ENCODE assay signal across 8 cellular contexts in genomic region chr16:31072540-31073072, GRCh38. TPM values are rescaled to one million over a fixed set of nuclear protein-coding genes. Genes with fewer than 3 reads are reported as not detected.
DNase-seq lines count a peak whose midpoint lies in the region; ATAC-seq, FAIRE-seq and TF ChIP-seq lines count a peak whose summit lies in the region.

No MANE protein-coding gene starts in this region.

- H3K36me3 ChIP-seq in heart right ventricle (peaks cover 0 to 19% (median 12%) of the 10 kb centered on the region in 9 donors), K562 (ENCODE audit: control insufficient read depth, insufficient read depth, low read length) (peaks cover 20% of the 10 kb centered on the region)

- H3K4me3 ChIP-seq in heart right ventricle (peak overlapping the region; percentile 74 to 99 (median 84)), K562 (peak overlapping the region; percentile 79)

- H3K27me3 ChIP-seq in heart right ventricle (no peaks in the 10 kb centered on the region), K562 (ENCODE audit: control insufficient read depth in 2 of 2, insufficient read depth in 2 of 2, low read length in 2 of 2) (no peaks in the 10 kb centered on the region)

- H3K4me1 ChIP-seq in heart right ventricle (peaks cover 2 to 33% (median 27%) of the 10 kb centered on the region in 9 donors), K562 (replicated peaks in 1 of 2; ENCODE audit: control insufficient read depth in 2 of 2, insufficient read depth in 2 of 2, low read length in 2 of 2) (peaks cover 11 to 22% of the 10 kb centered on the region in 2 experiments; a peak in 4 of 5 replicates)

- ATAC-seq in heart right ventricle: no peak
- ATAC-seq in K562: peak; percentile 47
- no peak for ATAC-seq in stimulated activated naive B cell treated with anti-CD40 and anti-IgM and Interleukin-4, amounts not matched to agents 10 μg/mL and 1 μg/mL and 100 μg/mL, for 72 hours (replicated peaks)
- no peak for ATAC-seq in HG02852 (IDR thresholded peaks at IDR 0.05; ENCODE audit: unreplicated experiment)

- BruUV-seq in K562 (replicated peaks; lab: Mats Ljungman, UMichigan): TSS peak; percentile 66

- peak overlapping the region; percentile 97 for H3K4me2 ChIP-seq in K562 (ENCODE audit: insufficient read depth, low read length)

- H4K20me1 ChIP-seq in K562 (replicated peaks; ENCODE audit: control insufficient read depth, insufficient read depth, low read length): no peaks in the 10 kb centered on the region; the same call in 1 of the 2 replicates

- POLR2A ChIA-PET in K562 (lab: Yijun Ruan, JAX): interaction anchor here (0.5 to 3.0 kb wide), 14 partner anchors 9 to 215 kb away, joined by 3 to 21 read pairs (median 3); partner anchors contain the start of genes FUS, HSD3B7 and STX4

- H3K27ac ChIP-seq in heart right ventricle (peak overlapping the region in 9 of 10 donors; percentile 87 to 99 (median 96)), K562 (ENCODE audit: extremely low read depth, low read depth, low read length) (peak overlapping the region; percentile 88)

- no peak for TF ChIP-seq CTCF in heart right ventricle (IDR thresholded peaks at IDR 0.05)
- TF ChIP-seq CTCF in K562 (IDR thresholded peaks at IDR 0.05 in 2 of 3, conservative IDR thresholded peaks at IDR 0.05 in 1 of 3; ENCODE audit: insufficient read depth in 2 of 3, low read depth in 1 of 3, low read length in 3 of 3): no peak

- H2AFZ ChIP-seq in K562 (ENCODE audit: low read depth, low read length): peak overlapping the region; percentile 95

- TF ChIP-seq EP300 in K562 (IDR thresholded peaks at IDR 0.05; ENCODE audit: low read length): no peak

- H3K4me1 Mint-ChIP-seq in stimulated activated naive B cell treated with anti-CD40 and anti-IgM and Interleukin-4, amounts not matched to agents 10 μg/mL and 1 μg/mL and 100 μg/mL, for 72 hours: peaks cover 28 to 52% of the 10 kb centered on the region in 2 donors

- FAIRE-seq in K562 (lab: Jason Lieb, UNC): peak; percentile 74

- peak overlapping the region; percentile 98 for H3K27ac Mint-ChIP-seq in stimulated activated naive B cell treated with anti-CD40 and anti-IgM and Interleukin-4, amounts not matched to agents 10 μg/mL and 1 μg/mL and 100 μg/mL, for 72 hours

- DNase-seq in heart right ventricle (no peak), cardiac septum (ENCODE audit: low spot score) (no peak), NCI-H460 (ENCODE audit: extremely low read depth, low read depth) (peak; percentile 29), K562 (ENCODE audit: extremely low read depth in 1 of 4, low spot score in 3 of 4) (peak; percentile 48 to 74 (median 56)), kidney glomerular epithelial cell (lab: John Stamatoyannopoulos, UW) (peak; percentile 38), NCI-H2081 treated with DMSO at 0.1 percent for 48 hours (lab: John Stamatoyannopoulos, UW) (no peak)
- no peak for DNase-seq in stimulated activated naive B cell treated with anti-CD40 and anti-IgM and Interleukin-4, amounts not matched to agents 10 μg/mL and 1 μg/mL and 100 μg/mL, for 72 hours

- peak overlapping the region; percentile 86 to 94 for H3K9ac ChIP-seq in K562 (ENCODE audit: insufficient read depth in 1 of 2, low read depth in 2 of 2, low read length in 2 of 2)

- H3K9me3 Mint-ChIP-seq in stimulated activated naive B cell treated with anti-CD40 and anti-IgM and Interleukin-4, amounts not matched to agents 10 μg/mL and 1 μg/mL and 100 μg/mL, for 72 hours: no peaks in the 10 kb centered on the region

- WGBS in heart right ventricle, 2 donors: 2 to 3% methylated on average over 20 of the region's 20 CpGs
- WGBS in K562 (ENCODE audit: insufficient coverage, low coverage, missing lambda C conversion rate): under 1% methylated on average over 20 of the region's 20 CpGs

- peak overlapping the region; percentile 91 to 98 for H3K4me3 Mint-ChIP-seq in stimulated activated naive B cell treated with anti-CD40 and anti-IgM and Interleukin-4, amounts not matched to agents 10 μg/mL and 1 μg/mL and 100 μg/mL, for 72 hours

- peaks cover 69% of the 10 kb centered on the region for H3K79me2 ChIP-seq in K562 (ENCODE audit: control insufficient read depth, insufficient read depth, low read length)

- CTCF ChIA-PET in K562 (lab: Yijun Ruan, JAX; ENCODE audit: low intra/inter-chr PET ratio): no interaction called here

- no peak for TF ChIP-seq RAD21 in K562 (CRISPR knock-in tag; conservative IDR thresholded peaks at IDR 0.05 in 1 of 2, IDR thresholded peaks at IDR 0.05 in 1 of 2)

- H3K27me3 Mint-ChIP-seq in stimulated activated naive B cell treated with anti-CD40 and anti-IgM and Interleukin-4, amounts not matched to agents 10 μg/mL and 1 μg/mL and 100 μg/mL, for 72 hours: no peaks in the 10 kb centered on the region

- intact Hi-C loops in heart right ventricle (cut with DNase I) (loop anchor here in 9 of 10 donors (5.0 to 10.0 kb wide), 8 partner anchors 35 to 112 kb away; partner anchors contain the start of genes STX4 (in 4 of the 9), HSD3B7 (in 3 of the 9), BCKDK (in 1 of the 9) and FUS (in 1 of the 9)), cardiac septum (cut with DNase I) (loop anchor here (5.0 kb wide), 2 partner anchors 40 to 115 kb away; partner anchors contain the start of genes SETD1A and STX4), K562 (cut with micrococcal nuclease) (loop anchor here (1.0 to 5.0 kb wide), 2 partner anchors 39 to 80 kb away; partner anchors contain the start of gene STX4)

- H3K9me3 ChIP-seq in heart right ventricle: no peaks in the 10 kb centered on the region
- no peaks in the 10 kb centered on the region for H3K9me3 ChIP-seq in K562 (replicated peaks; ENCODE audit: control insufficient read depth, insufficient read depth, low read depth, low read length)

- H3K9me1 ChIP-seq in K562 (ENCODE audit: control insufficient read depth, insufficient read depth, low read length): no peaks in the 10 kb centered on the region

- peaks cover 9 to 26% of the 10 kb centered on the region in 2 donors for H3K36me3 Mint-ChIP-seq in stimulated activated naive B cell treated with anti-CD40 and anti-IgM and Interleukin-4, amounts not matched to agents 10 μg/mL and 1 μg/mL and 100 μg/mL, for 72 hours

- TF ChIP-seq POLR2A in K562 (conservative IDR thresholded peaks at IDR 0.05): no peak

- in situ Hi-C loops in K562 (cut with MboI): no loop called here

RNA-seq across cellular contexts. Expression of gene ZNF668, which starts 1.4 kb away (rescaled TPM):
- total RNA-seq in heart right ventricle (1 to 10 TPM; 3.6 to 8.2 (median 4.5) TPM), cardiac septum (5.9 TPM), K562 (2014; rRNA removed) (8.1 and 11.4 TPM in 2 replicates), K562 (2014; rRNA removed; fragmentation: Illumina TruSeq; extraction: Trizol) (0.83 and 1.6 TPM in 2 replicates), K562 (2015; rRNA removed; fragmentation: Illumina TruSeq; extraction: Trizol) (4.4 and 5.2 TPM in 2 replicates), K562 (2021) (13.5 and 15.3 TPM in 2 replicates)
- polyA plus RNA-seq in heart right ventricle (1 to 10 TPM; 7.2 to 7.6 TPM), K562 (2011; rRNA removed) (3.0 and 4.7 TPM in 2 replicates), K562 (2014; fragmentation: Illumina TruSeq; extraction: Trizol) (3.1 and 3.3 TPM in 2 replicates), K562 (2014; fragmentation: Nextera tagmentation; extraction: Ambion mirVana) (under 1 TPM in 1 of 2 experiments, not detected in 1; 0.04 TPM), K562 (2014; rRNA removed) (7.9 and 10.1 TPM in 2 replicates)
- 8.5 and 10.6 TPM in 2 replicates for total RNA-seq in NCI-H460 (2014; rRNA removed; shearing (Covaris generic))
- 13.3 and 14.0 TPM in 2 replicates for polyA plus RNA-seq in NCI-H460 (2014; cell fraction: nucleus; rRNA removed)
- total RNA-seq in K562 (2011; cell fraction: chromatin; rRNA removed; ENCODE audit: low replicate concordance): 5.0 and 15.9 TPM in 2 replicates
- 15.7 and 17.7 TPM in 2 replicates for total RNA-seq in K562 (2011; cell fraction: nucleolus; rRNA removed)
- total RNA-seq in K562 (2011; cell fraction: nucleoplasm; rRNA removed): 7.7 and 10.0 TPM in 2 replicates
- 5.7 and 17.3 TPM in 2 replicates for polyA plus RNA-seq in K562 (2011; cell fraction: cytosol; rRNA removed)
- 5.7 and 10.3 TPM in 2 replicates for polyA plus RNA-seq in K562 (2011; cell fraction: nucleus; rRNA removed)
- polyA plus RNA-seq in K562 (2012): 6.9 and 8.6 TPM in 2 replicates
- 2.5 and 3.0 TPM in 2 replicates for polyA minus RNA-seq in K562 (2011; rRNA and poly(A)+ RNA removed)
- 6.7 and 10.6 TPM in 2 replicates for polyA minus RNA-seq in K562 (2011; cell fraction: cytosol; rRNA and poly(A)+ RNA removed)
- polyA minus RNA-seq in K562 (2011; cell fraction: nucleus; rRNA and poly(A)+ RNA removed): 4.4 and 4.7 TPM in 2 replicates

RNA-seq across cellular contexts. Expression of gene ZNF646, which starts 1.6 kb away (rescaled TPM):
- total RNA-seq in heart right ventricle (10 to 100 TPM in 3 of 10 donors, 1 to 10 TPM in 7; 7.5 to 12.0 (median 8.7) TPM), cardiac septum (9.6 TPM), K562 (2014; rRNA removed) (17.3 and 20.7 TPM in 2 replicates), K562 (2014; rRNA removed; fragmentation: Illumina TruSeq; extraction: Trizol) (3.8 and 4.3 TPM in 2 replicates), K562 (2015; rRNA removed; fragmentation: Illumina TruSeq; extraction: Trizol) (10.6 and 10.7 TPM in 2 replicates), K562 (2021) (16.1 and 20.6 TPM in 2 replicates)
- polyA plus RNA-seq in heart right ventricle (1 to 10 TPM; 2.7 to 7.6 TPM), K562 (2011; rRNA removed) (3.4 and 4.8 TPM in 2 replicates), K562 (2014; fragmentation: Illumina TruSeq; extraction: Trizol) (8.0 and 11.1 TPM in 2 replicates), K562 (2014; fragmentation: Nextera tagmentation; extraction: Ambion mirVana) (under 1 TPM; 0.08 to 0.10 TPM), K562 (2014; rRNA removed) (9.9 and 10.4 TPM in 2 replicates)
- 12.6 and 13.8 TPM in 2 replicates for total RNA-seq in NCI-H460 (2014; rRNA removed; shearing (Covaris generic))
- 7.6 and 22.5 TPM in 2 replicates for polyA plus RNA-seq in NCI-H460 (2014; cell fraction: nucleus; rRNA removed)
- 12.6 and 34.4 TPM in 2 replicates for total RNA-seq in K562 (2011; cell fraction: chromatin; rRNA removed; ENCODE audit: low replicate concordance)
- total RNA-seq in K562 (2011; cell fraction: nucleolus; rRNA removed): 23.8 and 35.7 TPM in 2 replicates
- total RNA-seq in K562 (2011; cell fraction: nucleoplasm; rRNA removed): 21.6 and 22.9 TPM in 2 replicates
- 4.3 and 7.8 TPM in 2 replicates for polyA plus RNA-seq in K562 (2011; cell fraction: cytosol; rRNA removed)
- 11.0 and 21.5 TPM in 2 replicates for polyA plus RNA-seq in K562 (2011; cell fraction: nucleus; rRNA removed)
- polyA plus RNA-seq in K562 (2012): 8.4 and 10.0 TPM in 2 replicates
- 5.2 and 7.5 TPM in 2 replicates for polyA minus RNA-seq in K562 (2011; rRNA and poly(A)+ RNA removed)
- 8.0 and 10.5 TPM in 2 replicates for polyA minus RNA-seq in K562 (2011; cell fraction: cytosol; rRNA and poly(A)+ RNA removed)
- polyA minus RNA-seq in K562 (2011; cell fraction: nucleus; rRNA and poly(A)+ RNA removed): 24.8 and 25.0 TPM in 2 replicates

RNA-seq across cellular contexts. Expression of gene PRSS53, which starts 16.1 kb away (rescaled TPM):
- total RNA-seq in heart right ventricle (1 to 10 TPM in 1 of 10 donors, under 1 TPM in 9; 0.21 to 1.4 (median 0.50) TPM), cardiac septum (0.59 TPM), K562 (2014; rRNA removed) (0.78 and 1.1 TPM in 2 replicates), K562 (2014; rRNA removed; fragmentation: Illumina TruSeq; extraction: Trizol) (0.16 and 0.40 TPM in 2 replicates), K562 (2015; rRNA removed; fragmentation: Illumina TruSeq; extraction: Trizol) (0.43 and 0.57 TPM in 2 replicates), K562 (2021) (0.85 and 1.3 TPM in 2 replicates)
- polyA plus RNA-seq in heart right ventricle (1 to 10 TPM in 1 of 2 donors, under 1 TPM in 1; 0.46 to 2.9 TPM), K562 (2011; rRNA removed) (0.78 and 1.9 TPM in 2 replicates), K562 (2014; fragmentation: Illumina TruSeq; extraction: Trizol) (0.45 and 0.69 TPM in 2 replicates), K562 (2014; fragmentation: Nextera tagmentation; extraction: Ambion mirVana) (not detected), K562 (2014; rRNA removed) (1.7 and 1.9 TPM in 2 replicates)
- total RNA-seq in NCI-H460 (2014; rRNA removed; shearing (Covaris generic)): 1.3 TPM in 2 replicates
- 10.5 and 18.7 TPM in 2 replicates for polyA plus RNA-seq in NCI-H460 (2014; cell fraction: nucleus; rRNA removed)
- total RNA-seq in K562 (2011; cell fraction: chromatin; rRNA removed; ENCODE audit: low replicate concordance): 11.2 and 29.6 TPM in 2 replicates
- 16.2 and 17.5 TPM in 2 replicates for total RNA-seq in K562 (2011; cell fraction: nucleolus; rRNA removed)
- total RNA-seq in K562 (2011; cell fraction: nucleoplasm; rRNA removed): 15.5 and 16.0 TPM in 2 replicates
- 0.51 and 1.0 TPM in 2 replicates for polyA plus RNA-seq in K562 (2011; cell fraction: cytosol; rRNA removed)
- polyA plus RNA-seq in K562 (2011; cell fraction: nucleus; rRNA removed): 23.4 and 25.9 TPM in 2 replicates
- polyA plus RNA-seq in K562 (2012): 1.2 and 4.1 TPM in 2 replicates
- 0.63 and 0.78 TPM in 2 replicates for polyA minus RNA-seq in K562 (2011; rRNA and poly(A)+ RNA removed)
- 0.27 and 0.29 TPM in 2 replicates for polyA minus RNA-seq in K562 (2011; cell fraction: cytosol; rRNA and poly(A)+ RNA removed)
- 4.4 and 6.1 TPM in 2 replicates for polyA minus RNA-seq in K562 (2011; cell fraction: nucleus; rRNA and poly(A)+ RNA removed)

RNA-seq across cellular contexts. Expression of gene VKORC1, which starts 22.0 kb away (rescaled TPM):
- total RNA-seq in heart right ventricle (10 to 100 TPM; 27.0 to 68.1 (median 31.8) TPM), cardiac septum (42.1 TPM), K562 (2014; rRNA removed) (68.1 and 83.3 TPM in 2 replicates), K562 (2014; rRNA removed; fragmentation: Illumina TruSeq; extraction: Trizol) (28.8 and 32.1 TPM in 2 replicates), K562 (2015; rRNA removed; fragmentation: Illumina TruSeq; extraction: Trizol) (36.1 and 37.2 TPM in 2 replicates), K562 (2021) (62.1 and 66.1 TPM in 2 replicates)
- polyA plus RNA-seq in heart right ventricle (100 to 1,000 TPM in 1 of 2 donors, 10 to 100 TPM in 1; 46.2 to 139 TPM), K562 (2011; rRNA removed) (119 and 164 TPM in 2 replicates), K562 (2014; fragmentation: Illumina TruSeq; extraction: Trizol) (70.3 and 79.1 TPM in 2 replicates), K562 (2014; fragmentation: Nextera tagmentation; extraction: Ambion mirVana) (10 to 100 TPM; 30.0 to 47.3 TPM), K562 (2014; rRNA removed) (112 and 121 TPM in 2 replicates)
- 138 and 148 TPM in 2 replicates for total RNA-seq in NCI-H460 (2014; rRNA removed; shearing (Covaris generic))
- 152 and 174 TPM in 2 replicates for polyA plus RNA-seq in NCI-H460 (2014; cell fraction: nucleus; rRNA removed)
- 51.0 and 124 TPM in 2 replicates for total RNA-seq in K562 (2011; cell fraction: chromatin; rRNA removed; ENCODE audit: low replicate concordance)
- total RNA-seq in K562 (2011; cell fraction: nucleolus; rRNA removed): 125 and 158 TPM in 2 replicates
- 125 and 133 TPM in 2 replicates for total RNA-seq in K562 (2011; cell fraction: nucleoplasm; rRNA removed)
- 399 and 484 TPM in 2 replicates for polyA plus RNA-seq in K562 (2011; cell fraction: cytosol; rRNA removed)
- 102 and 144 TPM in 2 replicates for polyA plus RNA-seq in K562 (2011; cell fraction: nucleus; rRNA removed)
- polyA plus RNA-seq in K562 (2012): 97.9 and 107 TPM in 2 replicates
- polyA minus RNA-seq in K562 (2011; rRNA and poly(A)+ RNA removed): 83.5 and 88.3 TPM in 2 replicates
- 42.0 and 44.3 TPM in 2 replicates for polyA minus RNA-seq in K562 (2011; cell fraction: cytosol; rRNA and poly(A)+ RNA removed)
- 18.0 and 29.5 TPM in 2 replicates for polyA minus RNA-seq in K562 (2011; cell fraction: nucleus; rRNA and poly(A)+ RNA removed)

RNA-seq across cellular contexts. Expression of gene BCKDK, which starts 35.6 kb away (rescaled TPM):
- 10 to 100 TPM; 62.8 to 90.9 (median 74.7) TPM for total RNA-seq in heart right ventricle
- polyA plus RNA-seq in heart right ventricle: 10 to 100 TPM; 26.1 to 57.2 TPM
- 56.4 TPM for total RNA-seq in cardiac septum
- 24.0 and 26.9 TPM in 2 replicates for total RNA-seq in NCI-H460 (2014; rRNA removed; shearing (Covaris generic))
- polyA plus RNA-seq in NCI-H460 (2014; cell fraction: nucleus; rRNA removed): 29.3 and 29.4 TPM in 2 replicates
- 17.8 and 57.4 TPM in 2 replicates for total RNA-seq in K562 (2011; cell fraction: chromatin; rRNA removed; ENCODE audit: low replicate concordance)
- 36.7 and 44.2 TPM in 2 replicates for total RNA-seq in K562 (2011; cell fraction: nucleolus; rRNA removed)
- total RNA-seq in K562 (2011; cell fraction: nucleoplasm; rRNA removed): 21.8 and 24.5 TPM in 2 replicates
- 29.1 and 36.4 TPM in 2 replicates for total RNA-seq in K562 (2014; rRNA removed)
- 6.0 and 9.0 TPM in 2 replicates for total RNA-seq in K562 (2014; rRNA removed; fragmentation: Illumina TruSeq; extraction: Trizol)
- 10.8 and 11.7 TPM in 2 replicates for total RNA-seq in K562 (2015; rRNA removed; fragmentation: Illumina TruSeq; extraction: Trizol)
- 33.1 and 34.8 TPM in 2 replicates for total RNA-seq in K562 (2021)
- polyA plus RNA-seq in K562 (2011; rRNA removed): 13.1 and 23.5 TPM in 2 replicates
- 16.2 and 36.5 TPM in 2 replicates for polyA plus RNA-seq in K562 (2011; cell fraction: cytosol; rRNA removed)
- 62.9 and 85.4 TPM in 2 replicates for polyA plus RNA-seq in K562 (2011; cell fraction: nucleus; rRNA removed)
- polyA plus RNA-seq in K562 (2012): 24.6 and 34.3 TPM in 2 replicates
- 22.4 and 29.2 TPM in 2 replicates for polyA plus RNA-seq in K562 (2014; fragmentation: Illumina TruSeq; extraction: Trizol)
- polyA plus RNA-seq in K562 (2014; fragmentation: Nextera tagmentation; extraction: Ambion mirVana): 1 to 10 TPM in 1 of 2 experiments, under 1 TPM in 1; 0.58 to 1.5 TPM
- 25.1 and 27.1 TPM in 2 replicates for polyA plus RNA-seq in K562 (2014; rRNA removed)
- 9.3 and 10.0 TPM in 2 replicates for polyA minus RNA-seq in K562 (2011; rRNA and poly(A)+ RNA removed)
- 16.1 and 18.6 TPM in 2 replicates for polyA minus RNA-seq in K562 (2011; cell fraction: cytosol; rRNA and poly(A)+ RNA removed)
- 29.1 and 36.5 TPM in 2 replicates for polyA minus RNA-seq in K562 (2011; cell fraction: nucleus; rRNA and poly(A)+ RNA removed)

Comparison
In these comparisons a context has a peak if more than half of its experiments do, and no peak if none do; other contexts are left out.
1. DNase-seq: peak in NCI-H460 (single experiment), K562 (4 of 4) and kidney glomerular epithelial cell (single experiment); none in heart right ventricle (0 of 2), cardiac septum (single experiment), stimulated activated naive B cell treated with anti-CD40 and anti-IgM and Interleukin-4, amounts not matched to agents 10 μg/mL and 1 μg/mL and 100 μg/mL, for 72 hours (single experiment) and NCI-H2081 treated with DMSO at 0.1 percent for 48 hours (single experiment).